ENCODE assay signal across 16 cellular contexts in the genomic region with DNA sequence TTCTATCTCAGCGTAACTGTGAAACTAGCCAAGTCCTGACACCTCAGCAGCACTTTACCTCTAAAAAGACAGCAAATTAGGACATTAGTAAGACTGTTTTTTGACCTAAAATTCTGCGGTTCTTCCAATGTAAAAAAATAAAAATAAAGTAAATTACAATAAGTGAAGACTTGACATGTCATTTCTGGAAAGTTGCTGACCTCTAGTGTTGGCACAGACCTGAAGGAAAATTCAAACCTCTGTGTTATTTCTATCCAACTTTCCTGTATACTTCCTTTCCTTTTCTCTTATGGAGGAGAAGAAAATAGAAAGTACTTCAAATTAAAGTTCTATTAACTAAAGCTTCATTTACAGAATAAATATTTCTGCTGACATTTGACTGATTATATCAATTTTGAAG.
DNase-seq lines count a peak whose midpoint lies in the region; ATAC-seq and TF ChIP-seq lines count a peak whose summit lies in the region.
"Had no signal": no experiment of that assay in that cellular context is flagged by ENCODE, and none has a peak within 500 bp of the region (broad histone marks: within the 10 kb centered on the region; RNA-seq: fewer than 3 reads in every experiment).

No MANE protein-coding gene starts in this region.

- H3K79me2 ChIP-seq in OCI-LY7 (ENCODE audit: insufficient read depth, low read depth, low read length) (no peaks in the 10 kb centered on the region), fibroblast of lung (ENCODE audit: control insufficient read depth, insufficient read depth, low read length) (no peaks in the 10 kb centered on the region)

- POLR2A ChIA-PET in OCI-LY7 (lab: Charles Lee): interaction anchor here (0.8 kb wide), 1 partner anchor 10 kb away, joined by 3 read pairs; no protein-coding TSS in a partner anchor

- no peaks in the 10 kb centered on the region for H3K4me1 ChIP-seq in heart left ventricle
- no peaks in the 10 kb centered on the region for H3K4me1 ChIP-seq in OCI-LY7 (ENCODE audit: insufficient read depth, low read length, poor library complexity, severe bottlenecking)
- H3K4me1 ChIP-seq in fibroblast of lung (ENCODE audit: control insufficient read depth, extremely low read depth, insufficient read depth, low read length): no peaks in the 10 kb centered on the region
- no peaks in the 10 kb centered on the region for H3K4me1 ChIP-seq in HAP-1
- H3K4me1 ChIP-seq: BE2C had no signal

- TF ChIP-seq POLR2A in heart left ventricle (IDR thresholded peaks at IDR 0.05): no peak

- H3K27ac ChIP-seq in heart left ventricle (no peak overlapping the region), OCI-LY7 (ENCODE audit: low read depth, low read length, poor library complexity, severe bottlenecking) (no peak overlapping the region), fibroblast of lung (ENCODE audit: insufficient read depth, low read length) (no peak overlapping the region)
- H3K27ac ChIP-seq: coronary artery had no signal

- no TSS peak for BruUV-seq in OCI-LY7 (replicated peaks; lab: Mats Ljungman, UMichigan)

- no peaks in the 10 kb centered on the region for H3K27me3 ChIP-seq in heart left ventricle
- no peaks in the 10 kb centered on the region for H3K27me3 ChIP-seq in fibroblast of lung (ENCODE audit: control insufficient read depth, insufficient read depth, low read length)
- H3K27me3 ChIP-seq in HAP-1 (ENCODE audit: low read depth): no peaks in the 10 kb centered on the region
- H3K27me3 ChIP-seq: BE2C had no signal

- CTCF ChIA-PET in OCI-LY7 (lab: Charles Lee; ENCODE audit: unreplicated experiment): no interaction called here

- DNase-seq in heart left ventricle (no peak), left ventricle myocardium superior (no peak), OCI-LY7 (ENCODE audit: low spot score) (no peak), fibroblast of lung (ENCODE audit: low read depth in 2 of 2) (peak; percentile 0 to 2), stromal cell of bone marrow (ENCODE audit: low read depth) (peak; percentile 3), HAP-1 (ENCODE audit: low spot score in 2 of 2) (no peak), hippocampal formation (lab: John Stamatoyannopoulos, UW) (no peak)
- DNase-seq: activated naive CD8-positive, alpha-beta T cell treated with anti-CD3 and anti-CD28 coated beads, Interleukin-2, amount 10 ng/mL, durations not matched to agents 7 days and 5 days; BE2C; Karpas-422; NCI-H510A; Right ventricle myocardium superior had no signal

- H3K9ac ChIP-seq in fibroblast of lung (ENCODE audit: insufficient read depth, low read length): no peak overlapping the region

- WGBS in heart left ventricle, 4 donors: 71 to 85% (median 78%) methylated on average over 2 of the region's 2 CpGs

- in situ Hi-C loops in HAP-1 (cut with MboI; ENCODE audit: low sequenced_read_pairs): no loop called here

- H4K20me1 ChIP-seq in OCI-LY7 (ENCODE audit: insufficient read depth, low read length) (no peaks in the 10 kb centered on the region), fibroblast of lung (ENCODE audit: control insufficient read depth, extremely low read depth, insufficient read depth, low read length) (no peaks in the 10 kb centered on the region)

- H3K4me3 ChIP-seq in heart left ventricle: no peak overlapping the region
- H3K4me3 ChIP-seq in OCI-LY7 (ENCODE audit: low read depth, low read length, poor library complexity, severe bottlenecking): no peak overlapping the region
- no peak overlapping the region for H3K4me3 ChIP-seq in fibroblast of lung (replicated peaks in 1 of 4; ENCODE audit: control extremely low read depth in 1 of 4, insufficient read depth in 1 of 4, low read depth in 3 of 4, low read length in 4 of 4)
- H3K4me3 ChIP-seq in HAP-1: no peak overlapping the region
- H3K4me3 ChIP-seq: coronary artery had no signal

- TF ChIP-seq CTCF in heart left ventricle (IDR thresholded peaks at IDR 0.05) (peak in 8 of 12 donors; percentile 10 to 49 (median 31)), OCI-LY7 (conservative IDR thresholded peaks at IDR 0.05; ENCODE audit: low read length) (peak; percentile 31), fibroblast of lung (conservative IDR thresholded peaks at IDR 0.05 in 1 of 2, IDR thresholded peaks at IDR 0.05 in 1 of 2; ENCODE audit: low read depth in 1 of 2, low read length in 2 of 2) (no peak)

- no peaks in the 10 kb centered on the region for H3K36me3 ChIP-seq in heart left ventricle
- no peaks in the 10 kb centered on the region for H3K36me3 ChIP-seq in OCI-LY7 (ENCODE audit: insufficient read depth, low read length)
- no peaks in the 10 kb centered on the region for H3K36me3 ChIP-seq in fibroblast of lung (ENCODE audit: control insufficient read depth, insufficient read depth, low read length)
- H3K36me3 ChIP-seq in HAP-1 (replicated peaks): no peaks in the 10 kb centered on the region
- H3K36me3 ChIP-seq: BE2C had no signal

- ATAC-seq in heart left ventricle (no peak), left ventricle myocardium superior (no peak), GM21786 (IDR thresholded peaks at IDR 0.05; ENCODE audit: unreplicated experiment) (no peak)
- ATAC-seq: stimulated activated memory B cell treated with anti-CD40 and anti-IgM and Interleukin-4, amounts not matched to agents 10 μg/mL and 1 μg/mL and 100 μg/mL, for 72 hours; WTC11 had no signal

- H3K9me2 ChIP-seq in OCI-LY7 (ENCODE audit: insufficient read depth, low read length): no peaks in the 10 kb centered on the region

- H3K4me2 ChIP-seq in OCI-LY7 (ENCODE audit: low read length) (no peak overlapping the region), fibroblast of lung (ENCODE audit: extremely low read depth, insufficient read depth, low read length) (no peak overlapping the region)

- H2AFZ ChIP-seq in OCI-LY7 (ENCODE audit: low read length) (no peak overlapping the region), fibroblast of lung (ENCODE audit: low read length) (no peak overlapping the region)

- intact Hi-C loops in heart left ventricle (cut with DNase I) (loop anchor here in 3 of 10 donors (5.0 to 10.0 kb wide), 3 partner anchors 265 to 400 kb away; partner anchors contain the start of gene SLC9A4 (in 3 of the 3)), left ventricle myocardium superior (cut with micrococcal nuclease) (no loop called here), OCI-LY7 (cut with micrococcal nuclease; ENCODE audit: unreplicated experiment) (no loop called here)

- H3K9me3 ChIP-seq in heart left ventricle (peaks cover 0 to 2% (median 0%) of the 10 kb centered on the region in 12 donors), OCI-LY7 (ENCODE audit: low read length) (no peaks in the 10 kb centered on the region), fibroblast of lung (ENCODE audit: control insufficient read depth, insufficient read depth, low read depth, low read length) (no peaks in the 10 kb centered on the region), HAP-1 (no peaks in the 10 kb centered on the region)
- H3K9me3 ChIP-seq: BE2C had no signal

Comparison
In these comparisons a context has a peak if more than half of its experiments do, and no peak if none do; other contexts are left out.
1. DNase-seq: peak in fibroblast of lung (2 of 2) and stromal cell of bone marrow (single experiment); none in heart left ventricle (0 of 5), left ventricle myocardium superior (single experiment), OCI-LY7 (single experiment), HAP-1 (0 of 2) and hippocampal formation (0 of 2).
2. CTCF ChIP-seq: peak in heart left ventricle (8 of 12) and OCI-LY7 (single experiment); none in fibroblast of lung (0 of 2).